In the genomic region with DNA sequence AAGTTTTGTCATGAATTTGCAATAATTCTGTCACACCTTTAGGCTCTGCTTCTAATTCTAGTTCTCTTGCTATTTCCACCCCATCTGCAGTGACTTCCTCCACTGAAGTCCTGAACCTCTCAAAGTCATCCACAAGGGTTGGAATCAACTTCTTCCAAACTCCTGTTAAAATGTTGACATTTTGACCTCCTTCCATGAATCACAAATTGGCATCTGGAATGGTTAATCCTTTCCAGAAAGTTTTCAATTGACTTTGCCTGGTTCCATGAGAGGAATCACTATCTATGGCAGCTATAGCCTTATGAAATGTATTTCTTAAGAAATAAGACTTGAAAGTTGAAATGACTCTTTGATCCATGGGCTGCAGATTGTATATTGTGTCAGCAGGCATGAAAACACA, we compare ENCODE assay signal across 1 cellular context.
TF ChIP-seq lines count a peak whose summit lies in the region.

No MANE protein-coding gene starts in this region.

TF ChIP-seq in HepG2, 621 proteins besides CTCF, POLR2A, EP300 and RAD21:
- TF ChIP-seq ZNF101 (CRISPR knock-in tag; IDR thresholded peaks at IDR 0.05; ENCODE audit: borderline replicate concordance, low read depth) (no peak), ZNF264 (CRISPR knock-in tag; IDR thresholded peaks at IDR 0.05) (no peak)
